ENCODE assay signal across 1 cellular context in the genomic region with DNA sequence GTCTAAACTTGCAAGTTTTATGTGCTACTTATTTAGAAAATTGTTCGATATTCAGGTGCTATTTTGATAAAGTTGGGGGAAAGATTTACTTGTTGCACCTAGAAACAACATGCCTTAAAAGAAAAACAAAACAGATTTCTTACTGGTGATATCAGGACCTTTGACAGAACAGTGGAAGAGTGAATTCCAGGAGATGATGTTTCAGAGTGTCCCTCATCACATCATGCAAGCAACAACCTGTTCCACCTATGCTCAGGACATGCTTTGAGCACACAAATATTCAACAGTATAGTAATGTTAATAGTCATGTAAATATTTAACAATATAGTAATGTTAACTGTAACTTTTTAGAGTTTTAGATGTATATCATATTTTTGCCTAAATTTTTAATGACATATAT.
TF ChIP-seq lines count a peak whose summit lies in the region.

No MANE protein-coding gene starts in this region.

TF ChIP-seq in HCT116, 20 proteins besides CTCF, POLR2A, EP300 and RAD21 (continued from another document):
- TF ChIP-seq ZNF274 (IDR thresholded peaks at IDR 0.05; ENCODE audit: low read depth, low read length), result no peak
- no peak for TF ChIP-seq CEBPB (IDR thresholded peaks at IDR 0.05; ENCODE audit: low read depth)
- TF ChIP-seq, protein P1, sequence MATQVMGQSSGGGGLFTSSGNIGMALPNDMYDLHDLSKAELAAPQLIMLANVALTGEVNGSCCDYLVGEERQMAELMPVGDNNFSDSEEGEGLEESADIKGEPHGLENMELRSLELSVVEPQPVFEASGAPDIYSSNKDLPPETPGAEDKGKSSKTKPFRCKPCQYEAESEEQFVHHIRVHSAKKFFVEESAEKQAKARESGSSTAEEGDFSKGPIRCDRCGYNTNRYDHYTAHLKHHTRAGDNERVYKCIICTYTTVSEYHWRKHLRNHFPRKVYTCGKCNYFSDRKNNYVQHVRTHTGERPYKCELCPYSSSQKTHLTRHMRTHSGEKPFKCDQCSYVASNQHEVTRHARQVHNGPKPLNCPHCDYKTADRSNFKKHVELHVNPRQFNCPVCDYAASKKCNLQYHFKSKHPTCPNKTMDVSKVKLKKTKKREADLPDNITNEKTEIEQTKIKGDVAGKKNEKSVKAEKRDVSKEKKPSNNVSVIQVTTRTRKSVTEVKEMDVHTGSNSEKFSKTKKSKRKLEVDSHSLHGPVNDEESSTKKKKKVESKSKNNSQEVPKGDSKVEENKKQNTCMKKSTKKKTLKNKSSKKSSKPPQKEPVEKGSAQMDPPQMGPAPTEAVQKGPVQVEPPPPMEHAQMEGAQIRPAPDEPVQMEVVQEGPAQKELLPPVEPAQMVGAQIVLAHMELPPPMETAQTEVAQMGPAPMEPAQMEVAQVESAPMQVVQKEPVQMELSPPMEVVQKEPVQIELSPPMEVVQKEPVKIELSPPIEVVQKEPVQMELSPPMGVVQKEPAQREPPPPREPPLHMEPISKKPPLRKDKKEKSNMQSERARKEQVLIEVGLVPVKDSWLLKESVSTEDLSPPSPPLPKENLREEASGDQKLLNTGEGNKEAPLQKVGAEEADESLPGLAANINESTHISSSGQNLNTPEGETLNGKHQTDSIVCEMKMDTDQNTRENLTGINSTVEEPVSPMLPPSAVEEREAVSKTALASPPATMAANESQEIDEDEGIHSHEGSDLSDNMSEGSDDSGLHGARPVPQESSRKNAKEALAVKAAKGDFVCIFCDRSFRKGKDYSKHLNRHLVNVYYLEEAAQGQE (IDR thresholded peaks at IDR 0.05; ENCODE audit: low read depth), result no peak
